In the genomic region with DNA sequence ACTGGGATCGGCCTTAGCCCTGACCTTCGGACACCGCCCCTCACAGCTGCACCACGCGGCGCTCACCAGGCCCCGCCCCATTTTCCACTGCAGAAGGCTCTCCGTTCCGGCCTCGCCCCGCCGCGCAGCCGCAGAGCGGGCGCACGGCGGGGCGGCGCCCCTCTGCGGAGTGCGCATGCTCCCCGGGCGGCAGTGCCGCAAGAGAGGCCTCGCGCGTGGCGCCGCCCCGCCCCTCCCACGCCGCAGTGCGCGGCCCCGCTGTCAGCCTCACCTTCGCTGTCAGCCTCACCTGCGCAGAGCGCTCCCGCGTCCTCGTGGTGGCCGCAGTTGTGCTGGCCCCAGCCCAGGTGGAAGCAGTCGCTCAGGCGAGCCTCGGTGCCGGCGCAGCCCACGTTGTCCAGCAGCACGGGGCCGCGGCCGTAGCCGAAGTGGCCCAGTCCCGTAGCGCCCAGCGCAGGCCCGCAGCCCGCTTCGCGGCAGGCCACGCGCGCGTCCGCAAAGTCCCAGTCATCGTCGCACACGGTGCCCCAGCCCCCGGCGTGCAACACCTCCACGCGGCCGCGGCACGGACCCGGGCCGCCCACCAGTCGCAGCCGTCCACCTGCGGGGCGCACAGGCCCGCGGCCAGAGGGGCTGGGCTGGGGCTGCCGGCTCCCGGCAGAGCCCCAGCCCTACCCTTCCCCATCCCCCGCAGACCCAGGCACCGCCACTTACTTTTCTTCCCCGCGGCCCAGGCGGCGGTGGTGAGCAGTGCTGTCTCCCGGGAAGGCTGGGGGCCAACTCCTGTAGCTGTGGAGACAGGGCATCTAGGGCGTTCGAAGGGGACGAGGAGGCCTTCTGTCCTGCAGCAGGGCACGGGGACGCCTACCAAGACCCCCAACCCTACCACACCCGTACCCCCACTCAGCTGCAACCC, we compare ENCODE assay signal across 1 cellular context.
TF ChIP-seq lines count a peak whose summit lies in the region.

No MANE protein-coding gene starts in this region.

TF ChIP-seq in K562, 482 proteins besides CTCF, POLR2A, EP300 and RAD21 (continued from another document and continues in another):
- TF ChIP-seq, protein P1, sequence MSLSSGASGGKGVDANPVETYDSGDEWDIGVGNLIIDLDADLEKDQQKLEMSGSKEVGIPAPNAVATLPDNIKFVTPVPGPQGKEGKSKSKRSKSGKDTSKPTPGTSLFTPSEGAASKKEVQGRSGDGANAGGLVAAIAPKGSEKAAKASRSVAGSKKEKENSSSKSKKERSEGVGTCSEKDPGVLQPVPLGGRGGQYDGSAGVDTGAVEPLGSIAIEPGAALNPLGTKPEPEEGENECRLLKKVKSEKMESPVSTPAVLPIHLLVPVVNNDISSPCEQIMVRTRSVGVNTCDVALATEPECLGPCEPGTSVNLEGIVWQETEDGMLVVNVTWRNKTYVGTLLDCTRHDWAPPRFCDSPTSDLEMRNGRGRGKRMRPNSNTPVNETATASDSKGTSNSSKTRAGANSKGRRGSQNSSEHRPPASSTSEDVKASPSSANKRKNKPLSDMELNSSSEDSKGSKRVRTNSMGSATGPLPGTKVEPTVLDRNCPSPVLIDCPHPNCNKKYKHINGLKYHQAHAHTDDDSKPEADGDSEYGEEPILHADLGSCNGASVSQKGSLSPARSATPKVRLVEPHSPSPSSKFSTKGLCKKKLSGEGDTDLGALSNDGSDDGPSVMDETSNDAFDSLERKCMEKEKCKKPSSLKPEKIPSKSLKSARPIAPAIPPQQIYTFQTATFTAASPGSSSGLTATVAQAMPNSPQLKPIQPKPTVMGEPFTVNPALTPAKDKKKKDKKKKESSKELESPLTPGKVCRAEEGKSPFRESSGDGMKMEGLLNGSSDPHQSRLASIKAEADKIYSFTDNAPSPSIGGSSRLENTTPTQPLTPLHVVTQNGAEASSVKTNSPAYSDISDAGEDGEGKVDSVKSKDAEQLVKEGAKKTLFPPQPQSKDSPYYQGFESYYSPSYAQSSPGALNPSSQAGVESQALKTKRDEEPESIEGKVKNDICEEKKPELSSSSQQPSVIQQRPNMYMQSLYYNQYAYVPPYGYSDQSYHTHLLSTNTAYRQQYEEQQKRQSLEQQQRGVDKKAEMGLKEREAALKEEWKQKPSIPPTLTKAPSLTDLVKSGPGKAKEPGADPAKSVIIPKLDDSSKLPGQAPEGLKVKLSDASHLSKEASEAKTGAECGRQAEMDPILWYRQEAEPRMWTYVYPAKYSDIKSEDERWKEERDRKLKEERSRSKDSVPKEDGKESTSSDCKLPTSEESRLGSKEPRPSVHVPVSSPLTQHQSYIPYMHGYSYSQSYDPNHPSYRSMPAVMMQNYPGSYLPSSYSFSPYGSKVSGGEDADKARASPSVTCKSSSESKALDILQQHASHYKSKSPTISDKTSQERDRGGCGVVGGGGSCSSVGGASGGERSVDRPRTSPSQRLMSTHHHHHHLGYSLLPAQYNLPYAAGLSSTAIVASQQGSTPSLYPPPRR (CRISPR knock-in tag; IDR thresholded peaks at IDR 0.05; ENCODE audit: borderline replicate concordance) = peak; percentile 56; the same call in 1 of the 2 replicates
- TF ChIP-seq, protein P2, sequence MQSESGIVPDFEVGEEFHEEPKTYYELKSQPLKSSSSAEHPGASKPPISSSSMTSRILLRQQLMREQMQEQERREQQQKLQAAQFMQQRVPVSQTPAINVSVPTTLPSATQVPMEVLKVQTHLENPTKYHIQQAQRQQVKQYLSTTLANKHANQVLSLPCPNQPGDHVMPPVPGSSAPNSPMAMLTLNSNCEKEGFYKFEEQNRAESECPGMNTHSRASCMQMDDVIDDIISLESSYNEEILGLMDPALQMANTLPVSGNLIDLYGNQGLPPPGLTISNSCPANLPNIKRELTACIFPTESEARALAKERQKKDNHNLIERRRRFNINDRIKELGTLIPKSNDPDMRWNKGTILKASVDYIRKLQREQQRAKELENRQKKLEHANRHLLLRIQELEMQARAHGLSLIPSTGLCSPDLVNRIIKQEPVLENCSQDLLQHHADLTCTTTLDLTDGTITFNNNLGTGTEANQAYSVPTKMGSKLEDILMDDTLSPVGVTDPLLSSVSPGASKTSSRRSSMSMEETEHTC (IDR thresholded peaks at IDR 0.05) = no peak
- TF ChIP-seq MCM5 (IDR thresholded peaks at IDR 0.05; ENCODE audit: low read depth) (no peak), RB1 (IDR thresholded peaks at IDR 0.05; ENCODE audit: low read depth) (peak; percentile 89), SMC3 (conservative IDR thresholded peaks at IDR 0.05; ENCODE audit: insufficient read depth, low read depth, low read length) (no peak), LARP7 (IDR thresholded peaks at IDR 0.05) (no peak), ZNF699 (CRISPR knock-in tag; IDR thresholded peaks at IDR 0.05; ENCODE audit: insufficient replicate concordance) (no peak), MTF1 (CRISPR knock-in tag; IDR thresholded peaks at IDR 0.05; ENCODE audit: borderline replicate concordance) (no peak), TBP (optimal IDR thresholded peaks at IDR 0.05; ENCODE audit: low read depth, low read length) (peak; percentile 59), DIDO1 (tag; IDR thresholded peaks at IDR 0.05; ENCODE audit: low read depth) (no peak), ZNF354B (CRISPR knock-in tag; IDR thresholded peaks at IDR 0.05) (no peak), MED1 (CRISPR knock-in tag; IDR thresholded peaks at IDR 0.05; ENCODE audit: borderline replicate concordance) (no peak), TSC22D4 (tag; IDR thresholded peaks at IDR 0.05) (no peak), POU5F1 (IDR thresholded peaks at IDR 0.05; ENCODE audit: borderline replicate concordance, low read depth, low read length, partially characterized antibody) (peak; percentile 79), KDM4B (IDR thresholded peaks at IDR 0.05; ENCODE audit: borderline replicate concordance in 2 of 2, low read depth in 1 of 2) (no peak), ZNF444 (CRISPR knock-in tag; IDR thresholded peaks at IDR 0.05) (no peak), EGR1 (conservative IDR thresholded peaks at IDR 0.05) (peak; percentile 58; the same call in 1 of the 2 replicates), BRF1 (IDR thresholded peaks at IDR 0.05; ENCODE audit: borderline replicate concordance, extremely low read depth, insufficient read length) (no peak), ZNF165 (CRISPR knock-in tag; IDR thresholded peaks at IDR 0.05; ENCODE audit: borderline replicate concordance) (0 out of 2 replicates have a peak, but pooled peaks have one; percentile 38), TCFL5 (CRISPR knock-in tag; conservative IDR thresholded peaks at IDR 0.05) (no peak), RBM14 (IDR thresholded peaks at IDR 0.05; ENCODE audit: borderline replicate concordance, insufficient read depth, low read depth, low read length) (0 out of 2 replicates have a peak, but pooled peaks have one; percentile 78), KDM1A (IDR thresholded peaks at IDR 0.05) (no peak), DACH1 (IDR thresholded peaks at IDR 0.05; ENCODE audit: partially characterized antibody) (no peak), TFAM (CRISPR knock-in tag; conservative IDR thresholded peaks at IDR 0.05) (no peak), ZNF79 (CRISPR knock-in tag; IDR thresholded peaks at IDR 0.05; ENCODE audit: low read depth) (no peak), MEF2D (tag; conservative IDR thresholded peaks at IDR 0.05; ENCODE audit: low read depth) (no peak), TAF7 (tag; IDR thresholded peaks at IDR 0.05) (no peak)
- TF ChIP-seq, protein P3, sequence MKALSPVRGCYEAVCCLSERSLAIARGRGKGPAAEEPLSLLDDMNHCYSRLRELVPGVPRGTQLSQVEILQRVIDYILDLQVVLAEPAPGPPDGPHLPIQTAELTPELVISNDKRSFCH (CRISPR knock-in tag; IDR thresholded peaks at IDR 0.05) = no peak
- TF ChIP-seq, protein P3 (tag; IDR thresholded peaks at IDR 0.05) = peak; percentile 88
- TF ChIP-seq, protein P4, sequence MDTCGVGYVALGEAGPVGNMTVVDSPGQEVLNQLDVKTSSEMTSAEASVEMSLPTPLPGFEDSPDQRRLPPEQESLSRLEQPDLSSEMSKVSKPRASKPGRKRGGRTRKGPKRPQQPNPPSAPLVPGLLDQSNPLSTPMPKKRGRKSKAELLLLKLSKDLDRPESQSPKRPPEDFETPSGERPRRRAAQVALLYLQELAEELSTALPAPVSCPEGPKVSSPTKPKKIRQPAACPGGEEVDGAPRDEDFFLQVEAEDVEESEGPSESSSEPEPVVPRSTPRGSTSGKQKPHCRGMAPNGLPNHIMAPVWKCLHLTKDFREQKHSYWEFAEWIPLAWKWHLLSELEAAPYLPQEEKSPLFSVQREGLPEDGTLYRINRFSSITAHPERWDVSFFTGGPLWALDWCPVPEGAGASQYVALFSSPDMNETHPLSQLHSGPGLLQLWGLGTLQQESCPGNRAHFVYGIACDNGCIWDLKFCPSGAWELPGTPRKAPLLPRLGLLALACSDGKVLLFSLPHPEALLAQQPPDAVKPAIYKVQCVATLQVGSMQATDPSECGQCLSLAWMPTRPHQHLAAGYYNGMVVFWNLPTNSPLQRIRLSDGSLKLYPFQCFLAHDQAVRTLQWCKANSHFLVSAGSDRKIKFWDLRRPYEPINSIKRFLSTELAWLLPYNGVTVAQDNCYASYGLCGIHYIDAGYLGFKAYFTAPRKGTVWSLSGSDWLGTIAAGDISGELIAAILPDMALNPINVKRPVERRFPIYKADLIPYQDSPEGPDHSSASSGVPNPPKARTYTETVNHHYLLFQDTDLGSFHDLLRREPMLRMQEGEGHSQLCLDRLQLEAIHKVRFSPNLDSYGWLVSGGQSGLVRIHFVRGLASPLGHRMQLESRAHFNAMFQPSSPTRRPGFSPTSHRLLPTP (IDR thresholded peaks at IDR 0.05; ENCODE audit: borderline replicate concordance, extremely low read depth, insufficient read length) = no peak
- TF ChIP-seq, protein P5, sequence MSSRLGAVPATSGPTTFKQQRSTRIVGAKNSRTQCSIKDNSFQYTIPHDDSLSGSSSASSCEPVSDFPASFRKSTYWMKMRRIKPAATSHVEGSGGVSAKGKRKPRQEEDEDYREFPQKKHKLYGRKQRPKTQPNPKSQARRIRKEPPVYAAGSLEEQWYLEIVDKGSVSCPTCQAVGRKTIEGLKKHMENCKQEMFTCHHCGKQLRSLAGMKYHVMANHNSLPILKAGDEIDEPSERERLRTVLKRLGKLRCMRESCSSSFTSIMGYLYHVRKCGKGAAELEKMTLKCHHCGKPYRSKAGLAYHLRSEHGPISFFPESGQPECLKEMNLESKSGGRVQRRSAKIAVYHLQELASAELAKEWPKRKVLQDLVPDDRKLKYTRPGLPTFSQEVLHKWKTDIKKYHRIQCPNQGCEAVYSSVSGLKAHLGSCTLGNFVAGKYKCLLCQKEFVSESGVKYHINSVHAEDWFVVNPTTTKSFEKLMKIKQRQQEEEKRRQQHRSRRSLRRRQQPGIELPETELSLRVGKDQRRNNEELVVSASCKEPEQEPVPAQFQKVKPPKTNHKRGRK (tag; IDR thresholded peaks at IDR 0.05) = no peak
- TF ChIP-seq, protein P6, sequence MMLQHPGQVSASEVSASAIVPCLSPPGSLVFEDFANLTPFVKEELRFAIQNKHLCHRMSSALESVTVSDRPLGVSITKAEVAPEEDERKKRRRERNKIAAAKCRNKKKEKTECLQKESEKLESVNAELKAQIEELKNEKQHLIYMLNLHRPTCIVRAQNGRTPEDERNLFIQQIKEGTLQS (IDR thresholded peaks at IDR 0.05) = no peak
- TF ChIP-seq, protein P6 (CRISPR knock-in tag; conservative IDR thresholded peaks at IDR 0.05) = no peak; the same call in 1 of the 2 replicates
- TF ChIP-seq, protein P7, sequence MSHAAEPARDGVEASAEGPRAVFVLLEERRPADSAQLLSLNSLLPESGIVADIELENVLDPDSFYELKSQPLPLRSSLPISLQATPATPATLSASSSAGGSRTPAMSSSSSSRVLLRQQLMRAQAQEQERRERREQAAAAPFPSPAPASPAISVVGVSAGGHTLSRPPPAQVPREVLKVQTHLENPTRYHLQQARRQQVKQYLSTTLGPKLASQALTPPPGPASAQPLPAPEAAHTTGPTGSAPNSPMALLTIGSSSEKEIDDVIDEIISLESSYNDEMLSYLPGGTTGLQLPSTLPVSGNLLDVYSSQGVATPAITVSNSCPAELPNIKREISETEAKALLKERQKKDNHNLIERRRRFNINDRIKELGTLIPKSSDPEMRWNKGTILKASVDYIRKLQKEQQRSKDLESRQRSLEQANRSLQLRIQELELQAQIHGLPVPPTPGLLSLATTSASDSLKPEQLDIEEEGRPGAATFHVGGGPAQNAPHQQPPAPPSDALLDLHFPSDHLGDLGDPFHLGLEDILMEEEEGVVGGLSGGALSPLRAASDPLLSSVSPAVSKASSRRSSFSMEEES (CRISPR knock-in tag; IDR thresholded peaks at IDR 0.05) = no peak
- TF ChIP-seq, protein P8, sequence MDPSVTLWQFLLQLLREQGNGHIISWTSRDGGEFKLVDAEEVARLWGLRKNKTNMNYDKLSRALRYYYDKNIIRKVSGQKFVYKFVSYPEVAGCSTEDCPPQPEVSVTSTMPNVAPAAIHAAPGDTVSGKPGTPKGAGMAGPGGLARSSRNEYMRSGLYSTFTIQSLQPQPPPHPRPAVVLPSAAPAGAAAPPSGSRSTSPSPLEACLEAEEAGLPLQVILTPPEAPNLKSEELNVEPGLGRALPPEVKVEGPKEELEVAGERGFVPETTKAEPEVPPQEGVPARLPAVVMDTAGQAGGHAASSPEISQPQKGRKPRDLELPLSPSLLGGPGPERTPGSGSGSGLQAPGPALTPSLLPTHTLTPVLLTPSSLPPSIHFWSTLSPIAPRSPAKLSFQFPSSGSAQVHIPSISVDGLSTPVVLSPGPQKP (CRISPR knock-in tag; IDR thresholded peaks at IDR 0.05) = peak; percentile 38; the same call in 1 of the 2 replicates
- TF ChIP-seq, protein P9, sequence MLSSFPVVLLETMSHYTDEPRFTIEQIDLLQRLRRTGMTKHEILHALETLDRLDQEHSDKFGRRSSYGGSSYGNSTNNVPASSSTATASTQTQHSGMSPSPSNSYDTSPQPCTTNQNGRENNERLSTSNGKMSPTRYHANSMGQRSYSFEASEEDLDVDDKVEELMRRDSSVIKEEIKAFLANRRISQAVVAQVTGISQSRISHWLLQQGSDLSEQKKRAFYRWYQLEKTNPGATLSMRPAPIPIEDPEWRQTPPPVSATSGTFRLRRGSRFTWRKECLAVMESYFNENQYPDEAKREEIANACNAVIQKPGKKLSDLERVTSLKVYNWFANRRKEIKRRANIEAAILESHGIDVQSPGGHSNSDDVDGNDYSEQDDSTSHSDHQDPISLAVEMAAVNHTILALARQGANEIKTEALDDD (IDR thresholded peaks at IDR 0.05) = no peak
- TF ChIP-seq, protein P10, sequence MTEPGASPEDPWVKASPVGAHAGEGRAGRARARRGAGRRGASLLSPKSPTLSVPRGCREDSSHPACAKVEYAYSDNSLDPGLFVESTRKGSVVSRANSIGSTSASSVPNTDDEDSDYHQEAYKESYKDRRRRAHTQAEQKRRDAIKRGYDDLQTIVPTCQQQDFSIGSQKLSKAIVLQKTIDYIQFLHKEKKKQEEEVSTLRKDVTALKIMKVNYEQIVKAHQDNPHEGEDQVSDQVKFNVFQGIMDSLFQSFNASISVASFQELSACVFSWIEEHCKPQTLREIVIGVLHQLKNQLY (CRISPR knock-in tag; conservative IDR thresholded peaks at IDR 0.05) = peak in 1 of 2 experiments; percentile 88; a peak in 1 of 4 replicates
